9 cellular contexts compared by ENCODE assay signal in the genomic region with DNA sequence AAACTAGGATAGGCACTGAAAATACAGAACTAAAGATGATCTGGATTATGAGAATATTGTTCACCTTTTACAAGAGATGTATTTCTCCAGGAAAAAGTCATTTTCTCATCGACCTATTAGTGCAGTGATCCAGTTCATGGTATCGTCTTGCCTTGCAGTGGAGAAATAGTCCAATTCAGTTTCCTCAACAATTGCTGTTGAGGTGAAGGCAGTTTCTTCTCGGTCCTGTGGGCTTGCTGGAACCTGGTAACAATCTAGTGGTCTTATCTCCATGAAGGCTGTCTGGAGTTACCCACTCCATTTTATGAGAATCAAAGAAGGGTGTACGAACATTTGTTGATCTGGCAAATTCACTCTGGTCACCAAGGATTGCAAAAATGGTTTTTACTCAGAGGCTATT.
"Had no signal": no experiment of that assay in that cellular context is flagged by ENCODE, and none has a peak within 500 bp of the region (broad histone marks: within the 10 kb centered on the region; RNA-seq: fewer than 3 reads in every experiment).

No MANE protein-coding gene starts in this region.

- ATAC-seq: GM23338, HepG2 had no signal

- H3K4me3 Mint-ChIP-seq: GM23338, H9, HFFc6, IgD-negative memory B cell had no signal

- H3K9me3 Mint-ChIP-seq: HFFc6 had no signal

- H3K36me3 Mint-ChIP-seq: IgD-negative memory B cell had no signal

- DNase-seq: H9, HCEC 1CT, HFFc6, KBM-7 had no signal

- H3K27ac Mint-ChIP-seq: GM23338, H9, HFFc6, IgD-negative memory B cell had no signal

- H3K4me1 Mint-ChIP-seq: IgD-negative memory B cell had no signal

- H3K27ac ChIP-seq: HL-60, KMS-11 had no signal

- H3K4me3 ChIP-seq: GM23338 had no signal

- H3K27me3 Mint-ChIP-seq: IgD-negative memory B cell had no signal
